23 cellular contexts compared by ENCODE assay signal in genomic region chr1:112357467-112357866, GRCh38. TPM values are rescaled to one million over a fixed set of nuclear protein-coding genes. Genes with fewer than 3 reads are reported as not detected.
A peak's percentile ranks its signal among the peaks of the same experiment; 100 is the strongest.
DNase-seq lines count a peak whose midpoint lies in the region; ATAC-seq and TF ChIP-seq lines count a peak whose summit lies in the region.
"Had no signal": no experiment of that assay in that cellular context is flagged by ENCODE, and none has a peak within 500 bp of the region (broad histone marks: within the 10 kb centered on the region; RNA-seq: fewer than 3 reads in every experiment).

No MANE protein-coding gene starts in this region.

- H3K18ac ChIP-seq in neuronal stem cell (ENCODE audit: low read length): no peak overlapping the region

- H3K4me1 ChIP-seq in Peyer's patch (peaks cover 0 to 13% (median 0%) of the 10 kb centered on the region in 4 donors), esophagus squamous epithelium (peaks cover 15 to 46% (median 21%) of the 10 kb centered on the region in 3 donors), neuronal stem cell (ENCODE audit: control insufficient read depth in 2 of 2, insufficient read depth in 1 of 2, low read depth in 1 of 2, low read length in 2 of 2) (peaks cover 0 to 10% of the 10 kb centered on the region in 2 donors), transverse colon (peaks cover 17 to 32% (median 29%) of the 10 kb centered on the region in 4 donors)
- H3K4me1 ChIP-seq: BE2C had no signal

- TF ChIP-seq EP300 in transverse colon (IDR thresholded peaks at IDR 0.05; ENCODE audit: low read depth): no peak

- H3K27ac ChIP-seq in Peyer's patch (peak overlapping the region in 3 of 4 donors; percentile 73 to 85 (median 77)), esophagus squamous epithelium (peak overlapping the region in 3 of 4 donors; percentile 3 to 45 (median 43)), neuronal stem cell (replicated peaks; ENCODE audit: low read length) (no peak overlapping the region), transverse colon (peak overlapping the region; percentile 50 to 90 (median 80))
- H3K27ac ChIP-seq: HL-60, KMS-11 had no signal

- DNase-seq in Peyer's patch: no peak
- no peak for DNase-seq in esophagus squamous epithelium (lab: John Stamatoyannopoulos, UW)
- no peak for DNase-seq in neuronal stem cell (ENCODE audit: low spot score)
- DNase-seq in transverse colon: no peak
- DNase-seq in T-helper 1 cell: no peak
- no peak for DNase-seq in stimulated activated CD4-positive, alpha-beta T cell treated with anti-CD3 and anti-CD28 coated beads, Interleukin-2, amount 100 ng/mL, for 24 hours
- no peak for DNase-seq in NK-92 treated with Interleukin-12 subunit alpha and Interleukin-12 subunit beta, amount 100 ng/mL, for 24 hours (lab: John Stamatoyannopoulos, UW)
- DNase-seq: 8988T, ACHN, BE2C, Calu3, DMS79 treated with DMSO at 0.1 percent for 48 hours, GF-D8, H9, MM.1S, NCI-H2029, NCI-H526 treated with DMSO at 0.1 percent for 48 hours, SHP77 treated with DMSO at 0.1 percent for 48 hours had no signal

- in situ Hi-C loops in transverse colon (cut with MboI; ENCODE audit: low pct_ligation_motif_present in 1 of 4, low pct_unique_long_range_greater_than_20kb in 1 of 4, low sequenced_read_pairs in 3 of 4): loop anchor here in 1 of 4 donors (25.0 kb wide), 1 partner anchor 870 kb away; no protein-coding TSS in a partner anchor

- H3K79me1 ChIP-seq in neuronal stem cell (ENCODE audit: low read depth, low read length): no peaks in the 10 kb centered on the region

- no peak overlapping the region for H2AK5ac ChIP-seq in neuronal stem cell (ENCODE audit: low read depth, low read length)

- H3K4me3 ChIP-seq in Peyer's patch (no peak overlapping the region), esophagus squamous epithelium (no peak overlapping the region), neuronal stem cell (ENCODE audit: low read length in 2 of 2) (no peak overlapping the region), transverse colon (no peak overlapping the region)
- H3K4me3 ChIP-seq: GM23338 had no signal

- no peak overlapping the region for H4K91ac ChIP-seq in neuronal stem cell (ENCODE audit: low read depth, low read length, poor library complexity)

- H3K27me3 ChIP-seq in Peyer's patch (no peaks in the 10 kb centered on the region), esophagus squamous epithelium (peaks cover 0 to 5% (median 0%) of the 10 kb centered on the region in 4 donors), neuronal stem cell (ENCODE audit: control insufficient read depth in 3 of 3, insufficient read depth in 3 of 3, low read depth in 1 of 3, low read length in 3 of 3) (no peaks in the 10 kb centered on the region), transverse colon (no peaks in the 10 kb centered on the region)

- no peak overlapping the region for H3K23ac ChIP-seq in neuronal stem cell (ENCODE audit: low read depth, low read length, poor library complexity)

- intact Hi-C loops in esophagus squamous epithelium (cut with DNase I): no loop called here
- intact Hi-C loops in transverse colon (cut with DNase I; ENCODE audit: low total_unique reads): loop anchor here (10.0 kb wide), 1 partner anchor 563 kb away; no protein-coding TSS in a partner anchor

- H3K9ac ChIP-seq in neuronal stem cell (ENCODE audit: low read depth, low read length, poor library complexity): no peak overlapping the region
- H3K9ac ChIP-seq: KMS-11 had no signal

- H4K8ac ChIP-seq in neuronal stem cell (ENCODE audit: low read depth, low read length): no peak overlapping the region

- TF ChIP-seq POLR2A in Peyer's patch (IDR thresholded peaks at IDR 0.05) (no peak), esophagus squamous epithelium (IDR thresholded peaks at IDR 0.05) (no peak), transverse colon (IDR thresholded peaks at IDR 0.05) (no peak)

- ATAC-seq in HG02870 (IDR thresholded peaks at IDR 0.05; ENCODE audit: unreplicated experiment): no peak
- ATAC-seq: GM23338, Panc1 had no signal

- no peaks in the 10 kb centered on the region for H3K9me3 ChIP-seq in Peyer's patch
- H3K9me3 ChIP-seq in esophagus squamous epithelium: no peaks in the 10 kb centered on the region
- H3K9me3 ChIP-seq in neuronal stem cell (replicated peaks in 1 of 2; ENCODE audit: control insufficient read depth in 2 of 2, insufficient read depth in 1 of 2, low read depth in 1 of 2, low read length in 2 of 2): no peaks in the 10 kb centered on the region
- no peaks in the 10 kb centered on the region for H3K9me3 ChIP-seq in transverse colon
- H3K9me3 ChIP-seq: BE2C had no signal

- H2BK120ac ChIP-seq in neuronal stem cell (ENCODE audit: low read depth, low read length): no peak overlapping the region

- H3K4ac ChIP-seq in neuronal stem cell (ENCODE audit: low read length): no peak overlapping the region

- H2BK12ac ChIP-seq in neuronal stem cell (ENCODE audit: low read length): no peak overlapping the region

- no peak overlapping the region for H3K4me2 ChIP-seq in neuronal stem cell (ENCODE audit: insufficient read depth, low read length, poor library complexity, severe bottlenecking)
- H3K4me2 ChIP-seq: GM23338, KMS-11 had no signal

- TF ChIP-seq CTCF in Peyer's patch (IDR thresholded peaks at IDR 0.05): no peak
- no peak for TF ChIP-seq CTCF in esophagus squamous epithelium (IDR thresholded peaks at IDR 0.05)
- no peak for TF ChIP-seq CTCF in transverse colon (IDR thresholded peaks at IDR 0.05)

- no peak overlapping the region for H2BK15ac ChIP-seq in neuronal stem cell (ENCODE audit: low read length)

- no peak overlapping the region for H2BK5ac ChIP-seq in neuronal stem cell (ENCODE audit: low read length)

- H3K14ac ChIP-seq in neuronal stem cell (ENCODE audit: low read length): no peak overlapping the region

- peak overlapping the region; percentile 1 for H2AFZ ChIP-seq in neuronal stem cell (ENCODE audit: low read length)

- 75 to 81% methylated on average over 6 of the region's 6 CpGs for WGBS in esophagus squamous epithelium, 2 donors
- no CpG with 5 or more reads among the region's 6 CpGs for WGBS in neuronal stem cell (ENCODE audit: extremely low coverage in 2 of 2, insufficient read length in 2 of 2, insufficient replicate concordance in 1 of 2), 2 donors
- 64 to 79% methylated on average over 6 of the region's 6 CpGs for WGBS in transverse colon (ENCODE audit: low coverage in 1 of 2), 2 donors

- H3K36me3 ChIP-seq in Peyer's patch (no peaks in the 10 kb centered on the region), esophagus squamous epithelium (no peaks in the 10 kb centered on the region), neuronal stem cell (replicated peaks in 1 of 2; ENCODE audit: control insufficient read depth in 2 of 2, insufficient read depth in 2 of 2, low read length in 2 of 2) (no peaks in the 10 kb centered on the region), transverse colon (no peaks in the 10 kb centered on the region)
- H3K36me3 ChIP-seq: BE2C had no signal

RNA-seq across cellular contexts. Expression of gene CTTNBP2NL, which starts 38.5 kb away (rescaled TPM):
- 10 to 100 TPM; 28.4 to 81.7 (median 59.1) TPM for total RNA-seq in Peyer's patch
- total RNA-seq in esophagus squamous epithelium: 10 to 100 TPM; 19.6 to 26.3 (median 22.8) TPM
- 14.9 TPM for polyA plus RNA-seq in neuronal stem cell (2013, experiment 1 of 2)
- 14.5 TPM for polyA plus RNA-seq in neuronal stem cell (2013, experiment 2 of 2)
- 10 to 100 TPM; 44.6 to 64.8 (median 52.4) TPM for total RNA-seq in transverse colon
